In the genomic region with DNA sequence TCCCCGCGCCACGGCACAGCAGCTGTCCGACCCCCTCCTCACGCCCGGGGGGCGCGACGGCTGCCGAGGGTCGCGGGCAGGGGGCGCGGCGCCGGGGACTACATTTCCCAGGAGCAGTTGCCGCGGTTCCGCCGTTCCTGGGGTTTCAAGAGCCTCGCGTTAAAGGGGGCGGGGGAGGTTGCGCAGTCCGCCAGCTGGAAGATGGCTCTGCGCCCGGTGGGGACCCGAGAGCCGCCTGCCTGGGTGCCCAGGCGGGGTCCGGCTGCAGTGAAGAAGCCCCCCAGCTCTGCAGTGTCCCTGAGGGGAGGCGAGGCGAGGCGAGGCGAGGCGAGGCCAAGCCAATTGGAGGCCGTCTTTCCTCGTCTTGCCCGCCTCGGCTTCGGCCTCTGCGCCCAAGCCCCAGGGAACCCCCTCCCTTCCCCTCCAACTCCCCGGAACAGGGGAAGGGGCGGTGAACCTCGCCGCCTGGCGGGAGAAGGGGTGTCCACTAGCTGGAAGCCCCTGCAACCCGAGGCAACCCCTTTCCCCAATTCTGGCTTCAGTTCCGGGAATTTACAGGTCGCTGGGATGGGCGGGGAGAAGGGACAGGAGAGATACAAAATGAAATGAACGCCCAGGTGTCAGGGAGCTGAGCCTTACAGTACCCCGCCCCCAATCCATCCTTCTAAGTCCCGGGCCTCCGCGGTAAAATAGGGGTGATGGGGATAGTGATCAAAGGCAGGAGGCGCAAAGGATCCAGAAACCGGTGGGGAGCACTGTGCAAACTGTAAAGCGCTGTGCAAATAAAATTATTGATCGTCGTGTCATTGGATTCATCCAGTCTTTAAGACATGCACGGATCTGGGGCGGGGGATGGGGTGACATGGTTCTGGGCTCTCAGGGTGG, we compare ENCODE assay signal across 1 cellular context.
A peak's percentile ranks its signal among the peaks of the same experiment; 100 is the strongest.
TF ChIP-seq lines count a peak whose summit lies in the region.

No MANE protein-coding gene starts in this region.

TF ChIP-seq in HEK293, 187 proteins besides CTCF, POLR2A, EP300 and RAD21 (continued from another document):
- TF ChIP-seq, protein P1, sequence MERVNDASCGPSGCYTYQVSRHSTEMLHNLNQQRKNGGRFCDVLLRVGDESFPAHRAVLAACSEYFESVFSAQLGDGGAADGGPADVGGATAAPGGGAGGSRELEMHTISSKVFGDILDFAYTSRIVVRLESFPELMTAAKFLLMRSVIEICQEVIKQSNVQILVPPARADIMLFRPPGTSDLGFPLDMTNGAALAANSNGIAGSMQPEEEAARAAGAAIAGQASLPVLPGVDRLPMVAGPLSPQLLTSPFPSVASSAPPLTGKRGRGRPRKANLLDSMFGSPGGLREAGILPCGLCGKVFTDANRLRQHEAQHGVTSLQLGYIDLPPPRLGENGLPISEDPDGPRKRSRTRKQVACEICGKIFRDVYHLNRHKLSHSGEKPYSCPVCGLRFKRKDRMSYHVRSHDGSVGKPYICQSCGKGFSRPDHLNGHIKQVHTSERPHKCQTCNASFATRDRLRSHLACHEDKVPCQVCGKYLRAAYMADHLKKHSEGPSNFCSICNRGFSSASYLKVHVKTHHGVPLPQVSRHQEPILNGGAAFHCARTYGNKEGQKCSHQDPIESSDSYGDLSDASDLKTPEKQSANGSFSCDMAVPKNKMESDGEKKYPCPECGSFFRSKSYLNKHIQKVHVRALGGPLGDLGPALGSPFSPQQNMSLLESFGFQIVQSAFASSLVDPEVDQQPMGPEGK (tag by site-specific recombination; IDR thresholded peaks at IDR 0.05) = peak; percentile 94; the same call in 1 of the 2 replicates
- peak; percentile 44 for TF ChIP-seq SP3 (tag by site-specific recombination; IDR thresholded peaks at IDR 0.05)
- TF ChIP-seq KLF1 (tag by site-specific recombination; IDR thresholded peaks at IDR 0.05) = no peak; the same call in 1 of the 2 replicates
- peak; percentile 95 for TF ChIP-seq ZBTB20 (tag by site-specific recombination; IDR thresholded peaks at IDR 0.05)
- no peak for TF ChIP-seq ZNF223 (tag by site-specific recombination; IDR thresholded peaks at IDR 0.05)
- TF ChIP-seq ZBTB8A (tag by site-specific recombination; IDR thresholded peaks at IDR 0.05) = peak; percentile 94
- TF ChIP-seq, protein P2, sequence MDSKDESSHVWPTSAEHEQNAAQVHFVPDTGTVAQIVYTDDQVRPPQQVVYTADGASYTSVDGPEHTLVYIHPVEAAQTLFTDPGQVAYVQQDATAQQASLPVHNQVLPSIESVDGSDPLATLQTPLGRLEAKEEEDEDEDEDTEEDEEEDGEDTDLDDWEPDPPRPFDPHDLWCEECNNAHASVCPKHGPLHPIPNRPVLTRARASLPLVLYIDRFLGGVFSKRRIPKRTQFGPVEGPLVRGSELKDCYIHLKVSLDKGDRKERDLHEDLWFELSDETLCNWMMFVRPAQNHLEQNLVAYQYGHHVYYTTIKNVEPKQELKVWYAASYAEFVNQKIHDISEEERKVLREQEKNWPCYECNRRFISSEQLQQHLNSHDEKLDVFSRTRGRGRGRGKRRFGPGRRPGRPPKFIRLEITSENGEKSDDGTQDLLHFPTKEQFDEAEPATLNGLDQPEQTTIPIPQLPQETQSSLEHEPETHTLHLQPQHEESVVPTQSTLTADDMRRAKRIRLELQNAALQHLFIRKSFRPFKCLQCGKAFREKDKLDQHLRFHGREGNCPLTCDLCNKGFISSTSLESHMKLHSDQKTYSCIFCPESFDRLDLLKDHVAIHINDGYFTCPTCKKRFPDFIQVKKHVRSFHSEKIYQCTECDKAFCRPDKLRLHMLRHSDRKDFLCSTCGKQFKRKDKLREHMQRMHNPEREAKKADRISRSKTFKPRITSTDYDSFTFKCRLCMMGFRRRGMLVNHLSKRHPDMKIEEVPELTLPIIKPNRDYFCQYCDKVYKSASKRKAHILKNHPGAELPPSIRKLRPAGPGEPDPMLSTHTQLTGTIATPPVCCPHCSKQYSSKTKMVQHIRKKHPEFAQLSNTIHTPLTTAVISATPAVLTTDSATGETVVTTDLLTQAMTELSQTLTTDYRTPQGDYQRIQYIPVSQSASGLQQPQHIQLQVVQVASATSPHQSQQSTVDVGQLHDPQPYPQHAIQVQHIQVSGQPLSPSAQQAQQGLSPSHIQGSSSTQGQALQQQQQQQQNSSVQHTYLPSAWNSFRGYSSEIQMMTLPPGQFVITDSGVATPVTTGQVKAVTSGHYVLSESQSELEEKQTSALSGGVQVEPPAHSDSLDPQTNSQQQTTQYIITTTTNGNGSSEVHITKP (tag by site-specific recombination; IDR thresholded peaks at IDR 0.05) = peak; percentile 83
- no peak for TF ChIP-seq ZFHX2 (tag by site-specific recombination; conservative IDR thresholded peaks at IDR 0.05)
- TF ChIP-seq YY1 (tag by site-specific recombination; IDR thresholded peaks at IDR 0.05) = peak; percentile 44; the same call in 1 of the 2 replicates
- TF ChIP-seq ZNF433 (tag by site-specific recombination; IDR thresholded peaks at IDR 0.05; ENCODE audit: low read depth) = no peak
- TF ChIP-seq KLF9 (tag by site-specific recombination; IDR thresholded peaks at IDR 0.05; ENCODE audit: low read depth) = peak; percentile 87
- peak; percentile 45; the same call in 1 of the 2 replicates for TF ChIP-seq HIC1 (tag by site-specific recombination; IDR thresholded peaks at IDR 0.05)
- no peak for TF ChIP-seq GLI4 (tag by site-specific recombination; IDR thresholded peaks at IDR 0.05)
- TF ChIP-seq SCRT2 (tag by site-specific recombination; IDR thresholded peaks at IDR 0.05) = peak; percentile 7; the same call in 1 of the 2 replicates
- TF ChIP-seq, protein P3, sequence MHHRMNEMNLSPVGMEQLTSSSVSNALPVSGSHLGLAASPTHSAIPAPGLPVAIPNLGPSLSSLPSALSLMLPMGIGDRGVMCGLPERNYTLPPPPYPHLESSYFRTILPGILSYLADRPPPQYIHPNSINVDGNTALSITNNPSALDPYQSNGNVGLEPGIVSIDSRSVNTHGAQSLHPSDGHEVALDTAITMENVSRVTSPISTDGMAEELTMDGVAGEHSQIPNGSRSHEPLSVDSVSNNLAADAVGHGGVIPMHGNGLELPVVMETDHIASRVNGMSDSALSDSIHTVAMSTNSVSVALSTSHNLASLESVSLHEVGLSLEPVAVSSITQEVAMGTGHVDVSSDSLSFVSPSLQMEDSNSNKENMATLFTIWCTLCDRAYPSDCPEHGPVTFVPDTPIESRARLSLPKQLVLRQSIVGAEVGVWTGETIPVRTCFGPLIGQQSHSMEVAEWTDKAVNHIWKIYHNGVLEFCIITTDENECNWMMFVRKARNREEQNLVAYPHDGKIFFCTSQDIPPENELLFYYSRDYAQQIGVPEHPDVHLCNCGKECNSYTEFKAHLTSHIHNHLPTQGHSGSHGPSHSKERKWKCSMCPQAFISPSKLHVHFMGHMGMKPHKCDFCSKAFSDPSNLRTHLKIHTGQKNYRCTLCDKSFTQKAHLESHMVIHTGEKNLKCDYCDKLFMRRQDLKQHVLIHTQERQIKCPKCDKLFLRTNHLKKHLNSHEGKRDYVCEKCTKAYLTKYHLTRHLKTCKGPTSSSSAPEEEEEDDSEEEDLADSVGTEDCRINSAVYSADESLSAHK (tag by site-specific recombination; IDR thresholded peaks at IDR 0.05) = peak; percentile 68
- TF ChIP-seq ZNF24 (tag by site-specific recombination; IDR thresholded peaks at IDR 0.05) = no peak
- TF ChIP-seq ZNF792 (tag by site-specific recombination; IDR thresholded peaks at IDR 0.05) = no peak
- TF ChIP-seq ZNF132 (tag by site-specific recombination; IDR thresholded peaks at IDR 0.05; ENCODE audit: borderline replicate concordance) = no peak
- TF ChIP-seq ZBTB17 (tag by site-specific recombination; IDR thresholded peaks at IDR 0.05) = peak; percentile 54; the same call in 1 of the 2 replicates
- TF ChIP-seq ZSCAN16 (tag by site-specific recombination; IDR thresholded peaks at IDR 0.05) = peak; percentile 96
- TF ChIP-seq ZBTB26 (tag by site-specific recombination; optimal IDR thresholded peaks at IDR 0.05) = peak; percentile 81
- 0 out of 2 replicates have a peak, but pooled peaks have one; percentile 25 for TF ChIP-seq ZFP37 (tag by site-specific recombination; IDR thresholded peaks at IDR 0.05)
- TF ChIP-seq ZNF580 (tag by site-specific recombination; IDR thresholded peaks at IDR 0.05) = peak; percentile 22; the same call in 1 of the 2 replicates
- no peak for TF ChIP-seq SP7 (tag by site-specific recombination; IDR thresholded peaks at IDR 0.05)
- peak; percentile 38 for TF ChIP-seq EGR2 (tag by site-specific recombination; IDR thresholded peaks at IDR 0.05; ENCODE audit: low read depth)
- TF ChIP-seq ZIC2 (tag by site-specific recombination; IDR thresholded peaks at IDR 0.05) = peak; percentile 72; the same call in 1 of the 2 replicates
- TF ChIP-seq ZNF473 (tag by site-specific recombination; IDR thresholded peaks at IDR 0.05) = no peak
- TF ChIP-seq GLIS2 (tag by site-specific recombination; IDR thresholded peaks at IDR 0.05) = peak; percentile 67
- no peak for TF ChIP-seq ZFP3 (tag by site-specific recombination; IDR thresholded peaks at IDR 0.05; ENCODE audit: low read depth)
- peak; percentile 45; the same call in 1 of the 2 replicates for TF ChIP-seq YY2 (tag by site-specific recombination; IDR thresholded peaks at IDR 0.05)
- TF ChIP-seq ZNF366 (tag by site-specific recombination; conservative IDR thresholded peaks at IDR 0.05) = peak; percentile 66
- peak; percentile 67; the same call in 1 of the 2 replicates for TF ChIP-seq KLF8 (tag by site-specific recombination; IDR thresholded peaks at IDR 0.05)
- no peak for TF ChIP-seq ZNF621 (tag by site-specific recombination; IDR thresholded peaks at IDR 0.05)
- no peak for TF ChIP-seq ZNF138 (tag by site-specific recombination; IDR thresholded peaks at IDR 0.05; ENCODE audit: borderline replicate concordance)
- no peak for TF ChIP-seq ZNF677 (tag by site-specific recombination; IDR thresholded peaks at IDR 0.05)
- no peak for TF ChIP-seq ZEB2 (tag by site-specific recombination; IDR thresholded peaks at IDR 0.05)
- TF ChIP-seq, protein P4, sequence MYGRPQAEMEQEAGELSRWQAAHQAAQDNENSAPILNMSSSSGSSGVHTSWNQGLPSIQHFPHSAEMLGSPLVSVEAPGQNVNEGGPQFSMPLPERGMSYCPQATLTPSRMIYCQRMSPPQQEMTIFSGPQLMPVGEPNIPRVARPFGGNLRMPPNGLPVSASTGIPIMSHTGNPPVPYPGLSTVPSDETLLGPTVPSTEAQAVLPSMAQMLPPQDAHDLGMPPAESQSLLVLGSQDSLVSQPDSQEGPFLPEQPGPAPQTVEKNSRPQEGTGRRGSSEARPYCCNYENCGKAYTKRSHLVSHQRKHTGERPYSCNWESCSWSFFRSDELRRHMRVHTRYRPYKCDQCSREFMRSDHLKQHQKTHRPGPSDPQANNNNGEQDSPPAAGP (tag by site-specific recombination; IDR thresholded peaks at IDR 0.05) = peak; percentile 39
- TF ChIP-seq GLIS1 (tag by site-specific recombination; IDR thresholded peaks at IDR 0.05) = peak; percentile 39; the same call in 1 of the 2 replicates
- peak; percentile 99 for TF ChIP-seq ZNF692 (tag by site-specific recombination; IDR thresholded peaks at IDR 0.05)
- TF ChIP-seq ZNF335 (tag by site-specific recombination; conservative IDR thresholded peaks at IDR 0.05) = peak; percentile 92
TF ChIP-seq in HEK293: peak in this region for 39.
